8 cellular contexts compared by ENCODE assay signal in genomic region chr4:55398966-55399365, GRCh38. TPM values are rescaled to one million over a fixed set of nuclear protein-coding genes. Genes with fewer than 3 reads are reported as not detected.
A peak's percentile ranks its signal among the peaks of the same experiment; 100 is the strongest.
DNase-seq lines count a peak whose midpoint lies in the region; ATAC-seq and TF ChIP-seq lines count a peak whose summit lies in the region.

No MANE protein-coding gene starts in this region.

- no peak for ATAC-seq in activated CD8-positive, alpha-beta memory T cell treated with anti-CD3 and anti-CD28 coated beads, Interleukin-2, amount 10 ng/mL, durations not matched to agents 7 days and 5 days
- ATAC-seq in thoracic aorta (ENCODE audit: insufficient number of reproducible peaks, low FRiP score, low read depth) = no peak

- H3K27ac ChIP-seq in iPS-18a (ENCODE audit: low read length) = no peak overlapping the region
- peak overlapping the region; percentile 100 for H3K27ac ChIP-seq in thoracic aorta

- POLR2A ChIA-PET in activated CD4-positive, alpha-beta memory T cell treated with anti-CD3 and anti-CD28 coated beads for 36 hours (lab: Charles Lee) = no interaction called here

- H3K27ac Mint-ChIP-seq in activated CD8-positive, alpha-beta memory T cell treated with anti-CD3 and anti-CD28 coated beads, Interleukin-2, amount 10 ng/mL, durations not matched to agents 7 days and 5 days = peak overlapping the region; percentile 24
- H3K27ac Mint-ChIP-seq in activated CD4-positive, alpha-beta memory T cell treated with anti-CD3 and anti-CD28 coated beads for 36 hours = no peak overlapping the region

- H3K4me3 Mint-ChIP-seq in activated CD8-positive, alpha-beta memory T cell treated with anti-CD3 and anti-CD28 coated beads, Interleukin-2, amount 10 ng/mL, durations not matched to agents 7 days and 5 days = peak overlapping the region; percentile 94
- H3K4me3 Mint-ChIP-seq in activated CD4-positive, alpha-beta memory T cell treated with anti-CD3 and anti-CD28 coated beads for 36 hours = peak overlapping the region; percentile 88

- H3K4me1 ChIP-seq in iPS-18a (ENCODE audit: control insufficient read depth, low read depth, low read length) = peaks cover 20% of the 10 kb centered on the region
- H3K4me1 ChIP-seq in thoracic aorta (ENCODE audit: control insufficient read depth in 1 of 2, low read depth in 2 of 2) = peaks cover 20 to 46% of the 10 kb centered on the region in 2 donors

- H3K36me3 ChIP-seq in iPS-18a (ENCODE audit: control insufficient read depth, low read depth, low read length) (peaks cover 16% of the 10 kb centered on the region), thoracic aorta (no peaks in the 10 kb centered on the region)

- H3K27me3 Mint-ChIP-seq in activated CD8-positive, alpha-beta memory T cell treated with anti-CD3 and anti-CD28 coated beads, Interleukin-2, amount 10 ng/mL, durations not matched to agents 7 days and 5 days = no peaks in the 10 kb centered on the region
- no peaks in the 10 kb centered on the region for H3K27me3 Mint-ChIP-seq in activated CD4-positive, alpha-beta memory T cell treated with anti-CD3 and anti-CD28 coated beads for 36 hours

- H3K9me3 Mint-ChIP-seq in activated CD8-positive, alpha-beta memory T cell treated with anti-CD3 and anti-CD28 coated beads, Interleukin-2, amount 10 ng/mL, durations not matched to agents 7 days and 5 days (ENCODE audit: low read depth) = no peaks in the 10 kb centered on the region
- H3K9me3 Mint-ChIP-seq in activated CD4-positive, alpha-beta memory T cell treated with anti-CD3 and anti-CD28 coated beads for 36 hours = no peaks in the 10 kb centered on the region

- H3K27me3 ChIP-seq in iPS-18a (ENCODE audit: control insufficient read depth, insufficient read depth, low read length) (no peaks in the 10 kb centered on the region), thoracic aorta (replicated peaks; ENCODE audit: insufficient read depth) (no peaks in the 10 kb centered on the region)

- intact Hi-C loops in activated CD4-positive, alpha-beta memory T cell treated with anti-CD3 and anti-CD28 coated beads for 36 hours (cut with micrococcal nuclease) = loop anchor here (5.0 kb wide), 2 partner anchors 468 to 1038 kb away; partner anchors contain the start of genes PAICS and PPAT

- H3K4me1 Mint-ChIP-seq in activated CD8-positive, alpha-beta memory T cell treated with anti-CD3 and anti-CD28 coated beads, Interleukin-2, amount 10 ng/mL, durations not matched to agents 7 days and 5 days = peaks cover 52% of the 10 kb centered on the region
- peaks cover 44% of the 10 kb centered on the region for H3K4me1 Mint-ChIP-seq in activated CD4-positive, alpha-beta memory T cell treated with anti-CD3 and anti-CD28 coated beads for 36 hours (ENCODE audit: low read depth)

- TF ChIP-seq CTCF in thoracic aorta (IDR thresholded peaks at IDR 0.05) = no peak

- no peak overlapping the region for H3K9ac ChIP-seq in iPS-18a (ENCODE audit: low read length)

- peaks cover 39% of the 10 kb centered on the region for H3K36me3 Mint-ChIP-seq in activated CD8-positive, alpha-beta memory T cell treated with anti-CD3 and anti-CD28 coated beads, Interleukin-2, amount 10 ng/mL, durations not matched to agents 7 days and 5 days
- peaks cover 44% of the 10 kb centered on the region for H3K36me3 Mint-ChIP-seq in activated CD4-positive, alpha-beta memory T cell treated with anti-CD3 and anti-CD28 coated beads for 36 hours

- H3K9me3 ChIP-seq in iPS-18a (ENCODE audit: control insufficient read depth, low read depth, low read length) (no peaks in the 10 kb centered on the region), thoracic aorta (no peaks in the 10 kb centered on the region)

- DNase-seq in activated CD8-positive, alpha-beta memory T cell treated with anti-CD3 and anti-CD28 coated beads, Interleukin-2, amount 10 ng/mL, durations not matched to agents 7 days and 5 days = no peak
- no peak for DNase-seq in activated CD8-positive, alpha-beta memory T cell treated with anti-CD3 and anti-CD28 coated beads, Interleukin-2, amount 50 U/mL, for 4 hours
- no peak for DNase-seq in activated CD4-positive, alpha-beta memory T cell treated with anti-CD3 and anti-CD28 coated beads for 36 hours
- DNase-seq in thoracic aorta (ENCODE audit: low spot score) = no peak
- no peak for DNase-seq in NCI-H510A (lab: John Stamatoyannopoulos, UW)
- no peak for DNase-seq in DMS153 (lab: John Stamatoyannopoulos, UW)
- DNase-seq in NCI-H2029 treated with DMSO at 0.1 percent for 48 hours (lab: John Stamatoyannopoulos, UW) = no peak

- H3K4me3 ChIP-seq in iPS-18a (ENCODE audit: low read length) = peak overlapping the region; percentile 99
- peak overlapping the region; percentile 99 for H3K4me3 ChIP-seq in thoracic aorta

- CTCF ChIA-PET in activated CD8-positive, alpha-beta memory T cell treated with anti-CD3 and anti-CD28 coated beads, Interleukin-2, amount 10 ng/mL, durations not matched to agents 7 days and 5 days (lab: Charles Lee) = interaction anchor here (0.7 to 1.0 kb wide), 2 partner anchors 147 to 155 kb away, joined by 3 to 5 read pairs; no protein-coding TSS in a partner anchor
- CTCF ChIA-PET in activated CD4-positive, alpha-beta memory T cell treated with anti-CD3 and anti-CD28 coated beads for 36 hours (lab: Charles Lee) = interaction anchor here (0.9 to 2.6 kb wide), 2 partner anchors 53 to 61 kb away, joined by 3 to 13 read pairs; partner anchors contain the start of gene SRD5A3

RNA-seq across cellular contexts. Expression of gene TMEM165, which starts 3.2 kb away (rescaled TPM):
- total RNA-seq in activated CD8-positive, alpha-beta memory T cell treated with anti-CD3 and anti-CD28 coated beads, Interleukin-2, amount 10 ng/mL, durations not matched to agents 7 days and 5 days = 10 to 100 TPM; 77.2 to 82.2 TPM
- total RNA-seq in activated CD4-positive, alpha-beta memory T cell treated with anti-CD3 and anti-CD28 coated beads for 36 hours = 10 to 100 TPM; 50.4 to 56.8 TPM
- 100 to 1,000 TPM; 185 to 360 TPM for total RNA-seq in thoracic aorta

RNA-seq across cellular contexts. Expression of gene SRD5A3, which starts 52.9 kb away (rescaled TPM):
- 1 to 10 TPM; 8.8 to 9.7 TPM for total RNA-seq in activated CD8-positive, alpha-beta memory T cell treated with anti-CD3 and anti-CD28 coated beads, Interleukin-2, amount 10 ng/mL, durations not matched to agents 7 days and 5 days
- 10 to 100 TPM; 19.2 to 19.7 TPM for total RNA-seq in activated CD4-positive, alpha-beta memory T cell treated with anti-CD3 and anti-CD28 coated beads for 36 hours
- 1 to 10 TPM; 5.4 to 6.4 TPM for total RNA-seq in thoracic aorta
